ENCODE assay signal across 7 cellular contexts in genomic region chr2:109693287-109693686, GRCh38.
DNase-seq lines count a peak whose midpoint lies in the region; TF ChIP-seq lines count a peak whose summit lies in the region.
"Not testable (repeated sequence)": the region's sequence is repeated elsewhere in the genome, so short reads cannot be mapped to it uniquely, and the experiment has no call there.

No MANE protein-coding gene starts in this region.

- not testable (repeated sequence) for H3K36me3 ChIP-seq in endodermal cell (ENCODE audit: control insufficient read depth, insufficient read depth, low read length); testis (ENCODE audit: low read depth, missing control alignments)

- 90 to 98% methylated on average over 5 to 8 of the region's 8 CpGs for WGBS in endodermal cell (ENCODE audit: insufficient coverage in 1 of 2, insufficient read length in 1 of 2), 2 experiments
- WGBS in testis, 2 donors: 90% methylated on average over 8 of the region's 8 CpGs

- intact Hi-C loops in activated CD4-positive, alpha-beta memory T cell treated with anti-CD3 and anti-CD28 coated beads for 36 hours (cut with micrococcal nuclease): loop anchor here (2.0 kb wide), 1 partner anchor 54 kb away; no protein-coding TSS in a partner anchor
- intact Hi-C loops in activated naive CD4-positive, alpha-beta T cell treated with anti-CD3 and anti-CD28 coated beads for 36 hours (cut with micrococcal nuclease); testis (cut with DNase I; ENCODE audit: low total_unique reads): not testable (repeated sequence)

- H3K27ac Mint-ChIP-seq in activated CD4-positive, alpha-beta memory T cell treated with anti-CD3 and anti-CD28 coated beads for 36 hours; activated naive CD4-positive, alpha-beta T cell treated with anti-CD3 and anti-CD28 coated beads for 36 hours: not testable (repeated sequence)
- H3K27ac Mint-ChIP-seq in endodermal cell (peak overlapping the region; percentile 96), mesothelial cell of epicardium (peak overlapping the region; percentile 67)

- not testable (repeated sequence) for H3K4me3 Mint-ChIP-seq in activated CD4-positive, alpha-beta memory T cell treated with anti-CD3 and anti-CD28 coated beads for 36 hours; activated naive CD4-positive, alpha-beta T cell treated with anti-CD3 and anti-CD28 coated beads for 36 hours; endodermal cell; mesothelial cell of epicardium

- H3K27ac ChIP-seq in endodermal cell (ENCODE audit: low read depth, low read length): not testable (repeated sequence)
- H3K27ac ChIP-seq in testis: peak overlapping the region; percentile 44 to 84

- peak; percentile 56 for DNase-seq in activated CD4-positive, alpha-beta memory T cell treated with anti-CD3 and anti-CD28 coated beads for 36 hours
- peak; percentile 55 for DNase-seq in activated naive CD4-positive, alpha-beta T cell treated with anti-CD3 and anti-CD28 coated beads for 36 hours
- DNase-seq in endodermal cell: peak; percentile 46
- not testable (repeated sequence) for DNase-seq in mesothelial cell of epicardium (ENCODE audit: low spot score in 2 of 2, unreplicated experiment in 2 of 2); testis
- peak; percentile 22 for DNase-seq in renal cortical epithelial cell (ENCODE audit: low read depth)
- DNase-seq in stimulated activated CD8-positive, alpha-beta memory T cell treated with anti-CD3 and anti-CD28 coated beads, Interleukin-15, amount 100 ng/mL, for 48 hours (ENCODE audit: low read depth in 2 of 2): peak; percentile 27 to 47

- H3K9me3 ChIP-seq in endodermal cell (ENCODE audit: control insufficient read depth, low read length); testis: not testable (repeated sequence)

- H3K27me3 ChIP-seq in endodermal cell (ENCODE audit: control insufficient read depth, insufficient read depth, low read length, poor library complexity, severe bottlenecking); testis: not testable (repeated sequence)

- not testable (repeated sequence) for H3K27me3 Mint-ChIP-seq in activated CD4-positive, alpha-beta memory T cell treated with anti-CD3 and anti-CD28 coated beads for 36 hours; activated naive CD4-positive, alpha-beta T cell treated with anti-CD3 and anti-CD28 coated beads for 36 hours (ENCODE audit: low read depth); endodermal cell (ENCODE audit: insufficient read depth); mesothelial cell of epicardium (ENCODE audit: low read depth)

- H3K36me3 Mint-ChIP-seq in activated CD4-positive, alpha-beta memory T cell treated with anti-CD3 and anti-CD28 coated beads for 36 hours; activated naive CD4-positive, alpha-beta T cell treated with anti-CD3 and anti-CD28 coated beads for 36 hours (ENCODE audit: low read depth); endodermal cell (ENCODE audit: low read depth); mesothelial cell of epicardium: not testable (repeated sequence)

- POLR2A ChIA-PET in activated CD4-positive, alpha-beta memory T cell treated with anti-CD3 and anti-CD28 coated beads for 36 hours (lab: Charles Lee): not testable (repeated sequence)

- peaks cover 12% of the 10 kb centered on the region for H3K9me3 Mint-ChIP-seq in activated CD4-positive, alpha-beta memory T cell treated with anti-CD3 and anti-CD28 coated beads for 36 hours
- H3K9me3 Mint-ChIP-seq in activated naive CD4-positive, alpha-beta T cell treated with anti-CD3 and anti-CD28 coated beads for 36 hours; endodermal cell; mesothelial cell of epicardium: not testable (repeated sequence)

- TF ChIP-seq POLR2A in testis (IDR thresholded peaks at IDR 0.05): not testable (repeated sequence)

- not testable (repeated sequence) for H3K9ac ChIP-seq in endodermal cell (ENCODE audit: extremely low read depth, low read length, poor library complexity, severe bottlenecking)

- CTCF ChIA-PET in activated CD4-positive, alpha-beta memory T cell treated with anti-CD3 and anti-CD28 coated beads for 36 hours (lab: Charles Lee): interaction anchor here (0.6 kb wide), 1 partner anchor 9 kb away, joined by 4 read pairs; no protein-coding TSS in a partner anchor
- CTCF ChIA-PET in activated naive CD4-positive, alpha-beta T cell treated with anti-CD3 and anti-CD28 coated beads for 36 hours (lab: Charles Lee): not testable (repeated sequence)

- H3K4me1 Mint-ChIP-seq in activated CD4-positive, alpha-beta memory T cell treated with anti-CD3 and anti-CD28 coated beads for 36 hours (ENCODE audit: low read depth); activated naive CD4-positive, alpha-beta T cell treated with anti-CD3 and anti-CD28 coated beads for 36 hours (ENCODE audit: low read depth): not testable (repeated sequence)
- H3K4me1 Mint-ChIP-seq in endodermal cell (peaks cover 43% of the 10 kb centered on the region), mesothelial cell of epicardium (peaks cover 54% of the 10 kb centered on the region)

- not testable (repeated sequence) for TF ChIP-seq CTCF in endodermal cell (conservative IDR thresholded peaks at IDR 0.05); mesothelial cell of epicardium (IDR thresholded peaks at IDR 0.05; ENCODE audit: unreplicated experiment); testis (IDR thresholded peaks at IDR 0.05)

- peaks cover 22% of the 10 kb centered on the region for H3K4me1 ChIP-seq in endodermal cell (ENCODE audit: control insufficient read depth, insufficient read depth, low read length)
- H3K4me1 ChIP-seq in testis: peaks cover 41% of the 10 kb centered on the region

- not testable (repeated sequence) for H3K4me3 ChIP-seq in endodermal cell (ENCODE audit: low read length); testis
